Comparison of ENCODE assay signal across 8 cellular contexts in genomic region chr18:9913526-9914333, GRCh38. TPM values are rescaled to one million over a fixed set of nuclear protein-coding genes. Genes with fewer than 3 reads are reported as not detected.
DNase-seq lines count a peak whose midpoint lies in the region; ATAC-seq and TF ChIP-seq lines count a peak whose summit lies in the region.

TSS of gene VAPA (plus strand) at chr18:9914016. CDS start at chr18:9914257, 241 bp downstream.

- peaks cover 10% of the 10 kb centered on the region for H3K27me3 ChIP-seq in DND-41 (ENCODE audit: insufficient read depth, low read length, poor library complexity)
- no peaks in the 10 kb centered on the region for H3K27me3 ChIP-seq in Peyer's patch
- H3K27me3 ChIP-seq in muscle layer of colon (ENCODE audit: control insufficient read depth in 1 of 2, insufficient read depth in 2 of 2, low read length in 2 of 2): no peaks in the 10 kb centered on the region

- peak within 1 kb of the TSS; percentile 89 for H3K27ac ChIP-seq in DND-41 (ENCODE audit: low read length)
- peak within 1 kb of the TSS; percentile 94 for H3K27ac ChIP-seq in KOPT-K1 (ENCODE audit: low read depth, low read length, poor library complexity, severe bottlenecking)
- H3K27ac ChIP-seq in Peyer's patch: peak within 1 kb of the TSS; percentile 97 to 100 (median 100)
- H3K27ac ChIP-seq in muscle layer of colon (ENCODE audit: low read depth, low read length): peak within 1 kb of the TSS; percentile 94

- H3K36me3 ChIP-seq in DND-41 (ENCODE audit: insufficient read depth, low read length) (no peaks in the 10 kb centered on the region; the same call in 1 of the 2 replicates), KOPT-K1 (ENCODE audit: insufficient read depth, low read length) (no peaks in the 10 kb centered on the region), Peyer's patch (no peaks in the 10 kb centered on the region), muscle layer of colon (ENCODE audit: insufficient read depth, low read length) (no peaks in the 10 kb centered on the region)

- TF ChIP-seq POLR2A in Peyer's patch (IDR thresholded peaks at IDR 0.05): peak; percentile 95

- peak within 1 kb of the TSS; percentile 85 for H3K4me2 ChIP-seq in DND-41 (ENCODE audit: insufficient read depth, low read length)

- H3K9me3 ChIP-seq in DND-41 (ENCODE audit: insufficient read depth, low read length, severe bottlenecking): no peaks in the 10 kb centered on the region
- no peaks in the 10 kb centered on the region for H3K9me3 ChIP-seq in KOPT-K1 (ENCODE audit: insufficient read depth, low read length, poor library complexity, severe bottlenecking)
- no peaks in the 10 kb centered on the region for H3K9me3 ChIP-seq in Peyer's patch
- no peaks in the 10 kb centered on the region for H3K9me3 ChIP-seq in muscle layer of colon (ENCODE audit: low read length)

- peak within 1 kb of the TSS; percentile 96 for H2AFZ ChIP-seq in DND-41 (ENCODE audit: low read depth, low read length)

- no peak for TF ChIP-seq CTCF in DND-41 (IDR thresholded peaks at IDR 0.05; ENCODE audit: borderline replicate concordance, extremely low read depth, low read length, poor library complexity, severe bottlenecking)
- no peak for TF ChIP-seq CTCF in Peyer's patch (IDR thresholded peaks at IDR 0.05)

- DNase-seq in DND-41: peak; percentile 93
- peak; percentile 92 to 98 (median 97) for DNase-seq in Peyer's patch
- DNase-seq in activated T-cell treated with anti-CD3 and anti-CD28 coated beads, Interleukin-2, amount 50 U/mL, for 48 hours: peak; percentile 95
- peak; percentile 81 to 82 for DNase-seq in stimulated activated CD8-positive, alpha-beta memory T cell treated with anti-CD3 and anti-CD28 coated beads, Interleukin-7, amount 100 ng/mL, for 1 hour (ENCODE audit: low read depth in 2 of 2)

- ATAC-seq in DND-41 (ENCODE audit: insufficient read depth, low read depth) (peak; percentile 90), GM21825 (IDR thresholded peaks at IDR 0.05; ENCODE audit: unreplicated experiment) (peak; percentile 75), esophagus mucosa (peak; percentile 95)

- peaks cover 50% of the 10 kb centered on the region for H3K79me2 ChIP-seq in DND-41 (ENCODE audit: insufficient read depth, low read length)

- H3K9ac ChIP-seq in DND-41 (ENCODE audit: low read depth, low read length) (peak within 1 kb of the TSS; percentile 93), muscle layer of colon (ENCODE audit: low read length) (peak within 1 kb of the TSS; percentile 91)

- H3K4me1 ChIP-seq in DND-41 (ENCODE audit: insufficient read depth, low read length) (peaks cover 44% of the 10 kb centered on the region), Peyer's patch (peaks cover 0 to 29% (median 12%) of the 10 kb centered on the region in 4 donors), muscle layer of colon (ENCODE audit: insufficient read depth, low read length) (peaks cover 31% of the 10 kb centered on the region)

- peak within 1 kb of the TSS; percentile 70 to 93 for H3K4me3 ChIP-seq in DND-41 (ENCODE audit: low read depth in 1 of 2, low read length in 2 of 2)
- peak within 1 kb of the TSS; percentile 90 to 99 (median 95) for H3K4me3 ChIP-seq in Peyer's patch
- H3K4me3 ChIP-seq in muscle layer of colon (ENCODE audit: low read depth in 1 of 2, low read length in 2 of 2): peak within 1 kb of the TSS; percentile 94 to 96

- H4K20me1 ChIP-seq in DND-41 (ENCODE audit: insufficient read depth, low read length): peaks cover 40% of the 10 kb centered on the region

RNA-seq across cellular contexts. Expression of gene VAPA, which starts in this region (rescaled TPM):
- total RNA-seq in Peyer's patch (100 to 1,000 TPM; 155 to 232 (median 219) TPM), esophagus mucosa (232 TPM)

Comparison
In these comparisons a context has a peak if more than half of its experiments do, and no peak if none do; other contexts are left out.
1. Peak in every context shown above with its lines: DNase-seq, ATAC-seq, H3K4me3 ChIP-seq and H3K27ac ChIP-seq.